Comparison of ENCODE assay signal across 8 cellular contexts in genomic region chr17:410674-411401, GRCh38. TPM values are rescaled to one million over a fixed set of nuclear protein-coding genes. Genes with fewer than 3 reads are reported as not detected.
DNase-seq lines count a peak whose midpoint lies in the region; ATAC-seq, FAIRE-seq and TF ChIP-seq lines count a peak whose summit lies in the region.

No MANE protein-coding gene starts in this region.

- no peaks in the 10 kb centered on the region for H3K9me3 ChIP-seq in A673 (ENCODE audit: low read depth, low read length, poor library complexity, severe bottlenecking)
- no peaks in the 10 kb centered on the region for H3K9me3 ChIP-seq in adrenal gland (replicated peaks in 1 of 3)
- H3K9me3 ChIP-seq in hepatocyte (ENCODE audit: low read depth): no peaks in the 10 kb centered on the region
- H3K9me3 ChIP-seq in small intestine (ENCODE audit: control insufficient read depth, low read depth): no peaks in the 10 kb centered on the region

- H4K20me1 ChIP-seq in hepatocyte (ENCODE audit: insufficient read depth, poor library complexity, severe bottlenecking): no peaks in the 10 kb centered on the region

- peak overlapping the region; percentile 42 for H2AFZ ChIP-seq in hepatocyte

- no peak for FAIRE-seq in small intestine (lab: Jason Lieb, UNC)

- intact Hi-C loops in A673 (cut with micrococcal nuclease; ENCODE audit: unreplicated experiment) (loop anchor here (5.0 kb wide), 1 partner anchor 571 kb away; no protein-coding TSS in a partner anchor), adrenal gland (cut with DNase I) (loop anchor here in 1 of 2 donors (5.0 kb wide), 1 partner anchor 286 kb away; no protein-coding TSS in a partner anchor)

- no peaks in the 10 kb centered on the region for H3K9me2 ChIP-seq in hepatocyte (replicated peaks; ENCODE audit: insufficient read depth)

- peak overlapping the region; percentile 74 for H3K4me2 ChIP-seq in hepatocyte

- WGBS in adrenal gland, 4 donors: 23 to 31% (median 29%) methylated on average over 16 to 20 of the region's 20 CpGs
- 37% methylated on average over 18 of the region's 20 CpGs for WGBS in hepatocyte (ENCODE audit: low lambda C conversion rate, missing lambda C conversion rate)
- WGBS in small intestine, 3 donors: 12 to 22% (median 13%) methylated on average over 18 to 20 of the region's 20 CpGs

- ATAC-seq in GM21786 (IDR thresholded peaks at IDR 0.05; ENCODE audit: unreplicated experiment): peak; percentile 8

- BruUV-seq in A673 (replicated peaks; lab: Mats Ljungman, UMichigan): TSS peak; percentile 43

- H3K27me3 ChIP-seq in A673 (replicated peaks; ENCODE audit: insufficient read depth, low read depth, low read length, poor library complexity): no peaks in the 10 kb centered on the region
- H3K27me3 ChIP-seq in adrenal gland: no peaks in the 10 kb centered on the region
- no peaks in the 10 kb centered on the region for H3K27me3 ChIP-seq in hepatocyte
- no peaks in the 10 kb centered on the region for H3K27me3 ChIP-seq in small intestine (ENCODE audit: control insufficient read depth in 2 of 2, insufficient read depth in 2 of 2, low read length in 2 of 2)

- H3K4me3 ChIP-seq in A673 (ENCODE audit: low read depth, low read length, poor library complexity, severe bottlenecking) (peak overlapping the region; percentile 84), adrenal gland (peak overlapping the region; percentile 55 to 79 (median 76)), hepatocyte (peak overlapping the region; percentile 27), small intestine (ENCODE audit: low read depth in 1 of 2, low read length in 2 of 2) (peak overlapping the region; percentile 51 to 69)

- TF ChIP-seq CTCF in A673 (conservative IDR thresholded peaks at IDR 0.05; ENCODE audit: low read depth, low read length) (no peak), RWPE1 (conservative IDR thresholded peaks at IDR 0.05; ENCODE audit: low read depth) (no peak), adrenal gland (IDR thresholded peaks at IDR 0.05) (no peak), hepatocyte (IDR thresholded peaks at IDR 0.05; ENCODE audit: poor library complexity) (no peak)

- H3K27ac ChIP-seq in A673 (ENCODE audit: low read depth, low read length, poor library complexity, severe bottlenecking): peak overlapping the region; percentile 93
- peak overlapping the region; percentile 76 for H3K27ac ChIP-seq in RWPE1
- H3K27ac ChIP-seq in adrenal gland: peak overlapping the region in 4 of 5 donors; percentile 15 to 81 (median 69)
- H3K27ac ChIP-seq in hepatocyte: peak overlapping the region; percentile 36
- peak overlapping the region in 1 of 2 donors; percentile 80 for H3K27ac ChIP-seq in small intestine (ENCODE audit: low read depth in 1 of 2, low read length in 1 of 2)

- H3K36me3 ChIP-seq in A673 (ENCODE audit: insufficient read depth, low read length, poor library complexity, severe bottlenecking): peaks cover 10% of the 10 kb centered on the region
- H3K36me3 ChIP-seq in adrenal gland (replicated peaks in 1 of 2): peaks cover 0 to 7% of the 10 kb centered on the region in 2 donors
- H3K36me3 ChIP-seq in hepatocyte (replicated peaks; ENCODE audit: insufficient read depth, low read depth): no peaks in the 10 kb centered on the region
- peaks cover 0 to 2% of the 10 kb centered on the region in 2 donors for H3K36me3 ChIP-seq in small intestine (ENCODE audit: control insufficient read depth in 2 of 2, insufficient read depth in 2 of 2, low read length in 2 of 2)

- H3K4me1 ChIP-seq in A673 (ENCODE audit: insufficient read depth, low read length, poor library complexity, severe bottlenecking) (peaks cover 16% of the 10 kb centered on the region), adrenal gland (replicated peaks in 1 of 2) (peaks cover 24 to 26% of the 10 kb centered on the region in 2 donors), hepatocyte (ENCODE audit: insufficient read depth) (peaks cover 4% of the 10 kb centered on the region), small intestine (ENCODE audit: control insufficient read depth in 2 of 2, insufficient read depth in 1 of 2, low read depth in 1 of 2, low read length in 1 of 2) (peaks cover 3 to 8% of the 10 kb centered on the region in 2 donors)

- DNase-seq in A673 (ENCODE audit: low spot score) (peak; percentile 48), RWPE1 (ENCODE audit: low spot score) (no peak), adrenal gland (peak in 5 of 7 donors; percentile 27 to 42 (median 36)), hepatocyte (ENCODE audit: low spot score) (peak; percentile 36), small intestine (peak; percentile 62), NCI-H1417 treated with DMSO at 0.1 percent for 48 hours (lab: John Stamatoyannopoulos, UW) (no peak), midbrain (lab: John Stamatoyannopoulos, UW) (no peak)

- POLR2A ChIA-PET in A673 (lab: Charles Lee; ENCODE audit: low non-redundant PET) (no interaction called here), RWPE1 (lab: Yijun Ruan, JAX; ENCODE audit: low non-redundant PET) (no interaction called here)

- H3K79me2 ChIP-seq in hepatocyte: no peaks in the 10 kb centered on the region

- CTCF ChIA-PET in A673 (lab: Charles Lee) (interaction anchor here (0.6 to 1.7 kb wide), 3 partner anchors 30 to 586 kb away, joined by 4 to 5 read pairs (median 5); partner anchors contain the start of gene TIMM22), RWPE1 (lab: Yijun Ruan, JAX) (interaction anchor here (0.6 to 1.8 kb wide), 6 partner anchors 10 to 570 kb away, joined by 4 to 20 read pairs (median 6); no protein-coding TSS in a partner anchor)

- no peak for TF ChIP-seq POLR2A in adrenal gland (IDR thresholded peaks at IDR 0.05)

RNA-seq across cellular contexts. Expression of gene RFLNB, which starts 34.9 kb away (rescaled TPM):
- total RNA-seq in A673 (2021): 6.0 and 7.7 TPM in 2 replicates
- total RNA-seq in adrenal gland: 10 to 100 TPM in 7 of 8 donors, 1 to 10 TPM in 1; 5.4 to 18.0 (median 12.3) TPM
- polyA plus RNA-seq in adrenal gland: 10 to 100 TPM in 2 of 3 donors, 1 to 10 TPM in 1; 6.9 to 15.0 (median 10.1) TPM
- total RNA-seq in hepatocyte: 23.7 and 27.9 TPM in 2 replicates
- polyA plus RNA-seq in hepatocyte: 18.1 and 21.2 TPM in 2 replicates
- 10 to 100 TPM in 1 of 3 donors, 1 to 10 TPM in 2; 2.0 to 11.6 (median 3.7) TPM for polyA plus RNA-seq in small intestine

RNA-seq across cellular contexts. Expression of gene RPH3AL, which starts 58.2 kb away (rescaled TPM):
- total RNA-seq in A673 (2021): 0.82 and 1.3 TPM in 2 replicates
- 10 to 100 TPM; 23.5 to 79.2 (median 40.7) TPM for total RNA-seq in adrenal gland
- polyA plus RNA-seq in adrenal gland: 10 to 100 TPM in 1 of 3 donors, 1 to 10 TPM in 2; 7.7 to 19.9 (median 9.3) TPM
- total RNA-seq in hepatocyte: 7.0 and 10.2 TPM in 2 replicates
- 7.6 and 12.0 TPM in 2 replicates for polyA plus RNA-seq in hepatocyte
- polyA plus RNA-seq in small intestine: 10 to 100 TPM; 10.5 to 18.8 (median 13.3) TPM

Comparison
In these comparisons a context has a peak if more than half of its experiments do, and no peak if none do; other contexts are left out.
1. DNase-seq: peak in A673 (single experiment), adrenal gland (5 of 7), hepatocyte (single experiment) and small intestine (single experiment); none in RWPE1 (single experiment), NCI-H1417 treated with DMSO at 0.1 percent for 48 hours (single experiment) and midbrain (single experiment).
2. H3K4me3 ChIP-seq: peak in every context shown above with its lines; median percentile 84 in A673; 76 in adrenal gland; 60 in small intestine; 27 in hepatocyte.